Comparison of ENCODE assay signal across 17 cellular contexts in the genomic region with DNA sequence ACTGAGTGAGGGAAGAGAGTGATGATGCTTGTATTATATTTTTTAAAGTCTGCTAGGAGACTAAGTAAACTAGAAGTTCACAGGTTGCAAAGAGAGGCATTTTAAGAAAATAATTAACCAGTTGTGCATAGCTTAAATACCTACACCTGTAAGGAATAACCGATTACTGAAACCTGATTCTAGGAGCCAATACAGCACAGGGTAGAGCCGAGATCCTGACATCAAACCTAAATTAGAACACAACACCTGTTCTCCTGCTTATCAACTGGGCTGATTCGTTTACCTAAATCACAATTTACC.
"Had no signal": no experiment of that assay in that cellular context is flagged by ENCODE, and none has a peak within 500 bp of the region (broad histone marks: within the 10 kb centered on the region; RNA-seq: fewer than 3 reads in every experiment).

No MANE protein-coding gene starts in this region.

- H3K4me3 Mint-ChIP-seq: activated CD4-positive, alpha-beta T cell treated with anti-CD3 and anti-CD28 coated beads, Interleukin-2, amount 10 ng/mL, durations not matched to agents 7 days and 5 days; activated T-helper 1 cell treated with anti-CD3 and anti-CD28 coated beads, Interleukin-12 subunit alpha, Interleukin-12 subunit beta, Interleukin-2, Interleukin-4 antibody, amounts not matched to agents 30 ng/mL and 10 ng/mL and 1 ng/mL, durations not matched to agents 14 hours and 24 hours and 36 hours; effector memory CD8-positive, alpha-beta T cell; naive thymus-derived CD8-positive, alpha-beta T cell had no signal

- H3K4me3 ChIP-seq: breast epithelium, left ventricle myocardium inferior, right atrium auricular region, skin epidermis, transverse colon had no signal

- H3K27ac ChIP-seq: breast epithelium, epithelial cell of prostate, left ventricle myocardium inferior, neutrophil, right atrium auricular region, skin epidermis, transverse colon had no signal

- H3K27me3 Mint-ChIP-seq: activated CD4-positive, alpha-beta T cell treated with anti-CD3 and anti-CD28 coated beads, Interleukin-2, amount 10 ng/mL, durations not matched to agents 7 days and 5 days; effector memory CD8-positive, alpha-beta T cell; naive thymus-derived CD8-positive, alpha-beta T cell had no signal

- H3K27ac Mint-ChIP-seq: activated CD4-positive, alpha-beta T cell treated with anti-CD3 and anti-CD28 coated beads, Interleukin-2, amount 10 ng/mL, durations not matched to agents 7 days and 5 days; activated T-helper 1 cell treated with anti-CD3 and anti-CD28 coated beads, Interleukin-12 subunit alpha, Interleukin-12 subunit beta, Interleukin-2, Interleukin-4 antibody, amounts not matched to agents 30 ng/mL and 10 ng/mL and 1 ng/mL, durations not matched to agents 14 hours and 24 hours and 36 hours had no signal

- ATAC-seq: effector memory CD8-positive, alpha-beta T cell; naive thymus-derived CD8-positive, alpha-beta T cell had no signal

- H3K4me1 ChIP-seq: breast epithelium had no signal

- H3K9me3 Mint-ChIP-seq: activated CD4-positive, alpha-beta T cell treated with anti-CD3 and anti-CD28 coated beads, Interleukin-2, amount 10 ng/mL, durations not matched to agents 7 days and 5 days; activated T-helper 1 cell treated with anti-CD3 and anti-CD28 coated beads, Interleukin-12 subunit alpha, Interleukin-12 subunit beta, Interleukin-2, Interleukin-4 antibody, amounts not matched to agents 30 ng/mL and 10 ng/mL and 1 ng/mL, durations not matched to agents 14 hours and 24 hours and 36 hours; effector memory CD8-positive, alpha-beta T cell; naive thymus-derived CD8-positive, alpha-beta T cell had no signal

- DNase-seq: activated CD4-positive, alpha-beta T cell treated with anti-CD3 and anti-CD28 coated beads, Interleukin-2, amount 10 ng/mL, durations not matched to agents 7 days and 5 days; activated naive CD4-positive, alpha-beta T cell treated with Interleukin-2 at 50 U/mL for 16 hours; aorta; effector memory CD8-positive, alpha-beta T cell; left ventricle myocardium inferior; stimulated activated CD4-positive, alpha-beta T cell treated with anti-CD3 and anti-CD28 coated beads, Interleukin-15, amount 100 ng/mL, for 24 hours; stimulated activated CD4-positive, alpha-beta T cell treated with anti-CD3 and anti-CD28 coated beads, Interleukin-4, amount 100 ng/mL, for 1 hour; stimulated activated naive CD4-positive, alpha-beta T cell; substantia nigra; transverse colon had no signal

- H3K27me3 ChIP-seq: breast epithelium, neutrophil, right atrium auricular region, transverse colon had no signal

- H3K9me3 ChIP-seq: breast epithelium, left ventricle myocardium inferior, neutrophil, right atrium auricular region, transverse colon had no signal
